In the genomic region with DNA sequence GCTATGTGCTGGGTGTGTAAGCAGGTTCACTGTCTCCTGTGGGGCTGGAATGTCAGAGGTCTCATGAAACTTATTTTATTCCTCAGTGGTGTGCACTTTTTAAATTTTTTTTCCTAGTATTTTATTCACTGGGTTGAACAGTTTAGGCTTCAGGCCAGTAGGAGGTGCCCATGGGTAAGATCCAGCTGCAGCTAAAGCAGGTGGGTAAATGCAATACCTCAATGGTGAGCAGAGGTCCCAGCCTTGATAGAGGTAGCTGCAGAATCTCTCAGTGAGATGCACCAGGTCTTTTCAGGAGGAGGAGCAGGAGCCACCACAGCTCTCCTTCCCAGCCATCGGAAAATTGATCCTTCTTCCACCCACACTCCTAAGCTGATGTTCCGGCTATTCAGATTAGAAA, we compare ENCODE assay signal across 2 cellular contexts.
TF ChIP-seq lines count a peak whose summit lies in the region.

No MANE protein-coding gene starts in this region.

TF ChIP-seq in GM23338, 12 proteins besides CTCF, POLR2A, EP300 and RAD21 (continued from another document):
- TF ChIP-seq ZNF462 (CRISPR knock-in tag; IDR thresholded peaks at IDR 0.05) (no peak), POLR2AphosphoS5 (IDR thresholded peaks at IDR 0.05; ENCODE audit: low read depth) (no peak), NANOG (IDR thresholded peaks at IDR 0.05; ENCODE audit: borderline replicate concordance) (no peak), ZNF331 (CRISPR knock-in tag; IDR thresholded peaks at IDR 0.05; ENCODE audit: low read depth) (no peak), JUNB (IDR thresholded peaks at IDR 0.05; ENCODE audit: unreplicated experiment) (no peak), ZNF114 (CRISPR knock-in tag; IDR thresholded peaks at IDR 0.05) (no peak), STAT1 (IDR thresholded peaks at IDR 0.05; ENCODE audit: unreplicated experiment) (no peak), ETS1 (IDR thresholded peaks at IDR 0.05) (no peak), CREB1 (CRISPR knock-in tag; IDR thresholded peaks at IDR 0.05; ENCODE audit: low read depth) (no peak), REST (IDR thresholded peaks at IDR 0.05; ENCODE audit: unreplicated experiment) (no peak)

TF ChIP-seq in WTC11, 78 proteins besides CTCF, POLR2A, EP300 and RAD21 (continued from another document):
- TF ChIP-seq, protein P1, sequence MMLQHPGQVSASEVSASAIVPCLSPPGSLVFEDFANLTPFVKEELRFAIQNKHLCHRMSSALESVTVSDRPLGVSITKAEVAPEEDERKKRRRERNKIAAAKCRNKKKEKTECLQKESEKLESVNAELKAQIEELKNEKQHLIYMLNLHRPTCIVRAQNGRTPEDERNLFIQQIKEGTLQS (CRISPR knock-in tag; conservative IDR thresholded peaks at IDR 0.05): no peak
- no peak for TF ChIP-seq CDX4 (CRISPR knock-in tag; IDR thresholded peaks at IDR 0.05; ENCODE audit: borderline replicate concordance)
- TF ChIP-seq NFATC4 (CRISPR knock-in tag; IDR thresholded peaks at IDR 0.05): no peak
- no peak for TF ChIP-seq ZNF532 (CRISPR knock-in tag; IDR thresholded peaks at IDR 0.05; ENCODE audit: borderline replicate concordance)
- no peak for TF ChIP-seq ERG (CRISPR knock-in tag; IDR thresholded peaks at IDR 0.05)
- TF ChIP-seq FOXJ3 (CRISPR knock-in tag; IDR thresholded peaks at IDR 0.05; ENCODE audit: borderline replicate concordance): no peak
- TF ChIP-seq ZNF138 (CRISPR knock-in tag; conservative IDR thresholded peaks at IDR 0.05): no peak
- TF ChIP-seq ESRRA (CRISPR knock-in tag; IDR thresholded peaks at IDR 0.05; ENCODE audit: borderline replicate concordance): no peak
- TF ChIP-seq HMGXB4 (CRISPR knock-in tag; IDR thresholded peaks at IDR 0.05): no peak
- no peak for TF ChIP-seq KAT7 (CRISPR knock-in tag; IDR thresholded peaks at IDR 0.05; ENCODE audit: borderline replicate concordance)
- TF ChIP-seq ZNF416 (CRISPR knock-in tag; IDR thresholded peaks at IDR 0.05): no peak
- TF ChIP-seq NR1H2 (CRISPR knock-in tag; IDR thresholded peaks at IDR 0.05): no peak
- TF ChIP-seq USF2 (CRISPR knock-in tag; IDR thresholded peaks at IDR 0.05): no peak
- no peak for TF ChIP-seq TCF7 (CRISPR knock-in tag; IDR thresholded peaks at IDR 0.05; ENCODE audit: low read depth)
